ENCODE assay signal across 10 cellular contexts in genomic region chr19:43638214-43638990, GRCh38. TPM values are rescaled to one million over a fixed set of nuclear protein-coding genes. Genes with fewer than 3 reads are reported as not detected.
DNase-seq lines count a peak whose midpoint lies in the region; ATAC-seq lines count a peak whose summit lies in the region.
"Had no signal": no experiment of that assay in that cellular context is flagged by ENCODE, and none has a peak within 500 bp of the region (broad histone marks: within the 10 kb centered on the region; RNA-seq: fewer than 3 reads in every experiment).

No MANE protein-coding gene starts in this region.

- peak overlapping the region; percentile 76 for H3K4me3 Mint-ChIP-seq in activated T-cell treated with anti-CD3 and anti-CD28 coated beads, Interleukin-2, amount 50 U/mL, for 4 hours
- H3K4me3 Mint-ChIP-seq in activated CD4-positive, alpha-beta memory T cell treated with anti-CD3 and anti-CD28 coated beads for 36 hours = peak overlapping the region; percentile 69
- peak overlapping the region; percentile 71 to 78 for H3K4me3 Mint-ChIP-seq in stimulated activated naive CD8-positive, alpha-beta T cell treated with anti-CD3 and anti-CD28 coated beads, Interleukin-15, amount 100 ng/mL, for 72 hours

- no peak for DNase-seq in activated T-cell treated with anti-CD3 and anti-CD28 coated beads, Interleukin-2, amount 50 U/mL, for 4 hours
- no peak for DNase-seq in activated T-cell treated with anti-CD3 and anti-CD28 coated beads, Interleukin-2, amount 50 U/mL, for 48 hours
- no peak for DNase-seq in activated CD4-positive, alpha-beta memory T cell treated with anti-CD3 and anti-CD28 coated beads for 36 hours
- DNase-seq in stimulated activated naive CD8-positive, alpha-beta T cell treated with anti-CD3 and anti-CD28 coated beads, Interleukin-15, amount 100 ng/mL, for 72 hours = no peak
- no peak for DNase-seq in NCI-H1436 (lab: John Stamatoyannopoulos, UW)
- DNase-seq: activated CD4-positive, alpha-beta T cell treated with anti-CD3 and anti-CD28 coated beads, Interleukin-2, amount 50 U/mL, for 1 hour had no signal

- CTCF ChIA-PET in activated CD4-positive, alpha-beta memory T cell treated with anti-CD3 and anti-CD28 coated beads for 36 hours (lab: Charles Lee) = no interaction called here

- no peak overlapping the region for H3K27ac Mint-ChIP-seq in activated CD4-positive, alpha-beta memory T cell treated with anti-CD3 and anti-CD28 coated beads for 36 hours
- H3K27ac Mint-ChIP-seq in stimulated activated naive CD8-positive, alpha-beta T cell treated with anti-CD3 and anti-CD28 coated beads, Interleukin-15, amount 100 ng/mL, for 72 hours = no peak overlapping the region

- no peaks in the 10 kb centered on the region for H3K9me3 Mint-ChIP-seq in activated T-cell treated with anti-CD3 and anti-CD28 coated beads, Interleukin-2, amount 50 U/mL, for 4 hours
- H3K9me3 Mint-ChIP-seq in activated CD4-positive, alpha-beta memory T cell treated with anti-CD3 and anti-CD28 coated beads for 36 hours = no peaks in the 10 kb centered on the region
- no peaks in the 10 kb centered on the region for H3K9me3 Mint-ChIP-seq in stimulated activated naive CD8-positive, alpha-beta T cell treated with anti-CD3 and anti-CD28 coated beads, Interleukin-15, amount 100 ng/mL, for 72 hours

- peaks cover 40% of the 10 kb centered on the region for H3K27me3 Mint-ChIP-seq in activated T-cell treated with anti-CD3 and anti-CD28 coated beads, Interleukin-2, amount 50 U/mL, for 4 hours (ENCODE audit: low read depth)
- peaks cover 31% of the 10 kb centered on the region for H3K27me3 Mint-ChIP-seq in activated CD4-positive, alpha-beta memory T cell treated with anti-CD3 and anti-CD28 coated beads for 36 hours
- H3K27me3 Mint-ChIP-seq in stimulated activated naive CD8-positive, alpha-beta T cell treated with anti-CD3 and anti-CD28 coated beads, Interleukin-15, amount 100 ng/mL, for 72 hours = peaks cover 71% of the 10 kb centered on the region

- peak overlapping the region; percentile 67 for H3K4me3 ChIP-seq in iPS-11a (ENCODE audit: low read depth, low read length)

- ATAC-seq in activated T-cell treated with anti-CD3 and anti-CD28 coated beads, Interleukin-2, amount 50 U/mL, for 4 hours = no peak
- no peak for ATAC-seq in stimulated activated naive CD8-positive, alpha-beta T cell treated with anti-CD3 and anti-CD28 coated beads, Interleukin-15, amount 100 ng/mL, for 72 hours
- ATAC-seq in GM18870 (IDR thresholded peaks at IDR 0.05; ENCODE audit: unreplicated experiment) (no peak), HG03095 (IDR thresholded peaks at IDR 0.05; ENCODE audit: unreplicated experiment) (no peak)
- ATAC-seq: Panc1 had no signal

- intact Hi-C loops in activated CD4-positive, alpha-beta memory T cell treated with anti-CD3 and anti-CD28 coated beads for 36 hours (cut with micrococcal nuclease) = no loop called here

- POLR2A ChIA-PET in activated CD4-positive, alpha-beta memory T cell treated with anti-CD3 and anti-CD28 coated beads for 36 hours (lab: Charles Lee) = no interaction called here

- no peaks in the 10 kb centered on the region for H3K36me3 Mint-ChIP-seq in activated T-cell treated with anti-CD3 and anti-CD28 coated beads, Interleukin-2, amount 50 U/mL, for 4 hours (ENCODE audit: insufficient read depth)
- no peaks in the 10 kb centered on the region for H3K36me3 Mint-ChIP-seq in activated CD4-positive, alpha-beta memory T cell treated with anti-CD3 and anti-CD28 coated beads for 36 hours

- peaks cover 10% of the 10 kb centered on the region for H3K4me1 Mint-ChIP-seq in activated T-cell treated with anti-CD3 and anti-CD28 coated beads, Interleukin-2, amount 50 U/mL, for 4 hours (ENCODE audit: low read depth)
- peaks cover 14% of the 10 kb centered on the region for H3K4me1 Mint-ChIP-seq in activated CD4-positive, alpha-beta memory T cell treated with anti-CD3 and anti-CD28 coated beads for 36 hours (ENCODE audit: low read depth)
- H3K4me1 Mint-ChIP-seq in stimulated activated naive CD8-positive, alpha-beta T cell treated with anti-CD3 and anti-CD28 coated beads, Interleukin-15, amount 100 ng/mL, for 72 hours = peaks cover 28% of the 10 kb centered on the region

RNA-seq across cellular contexts. Expression of gene CADM4, which starts 1.2 kb away (rescaled TPM):
- under 1 TPM; 0.40 to 0.63 (median 0.42) TPM for total RNA-seq in activated T-cell treated with anti-CD3 and anti-CD28 coated beads, Interleukin-2, amount 50 U/mL, for 4 hours
- total RNA-seq in activated CD4-positive, alpha-beta memory T cell treated with anti-CD3 and anti-CD28 coated beads for 36 hours = under 1 TPM; 0.39 to 0.57 TPM

RNA-seq across cellular contexts. Expression of gene ZNF428, which starts 19.0 kb away (rescaled TPM):
- 10 to 100 TPM; 20.6 to 27.6 (median 25.5) TPM for total RNA-seq in activated T-cell treated with anti-CD3 and anti-CD28 coated beads, Interleukin-2, amount 50 U/mL, for 4 hours
- total RNA-seq in activated CD4-positive, alpha-beta memory T cell treated with anti-CD3 and anti-CD28 coated beads for 36 hours = 10 to 100 TPM; 11.7 to 12.5 TPM

RNA-seq across cellular contexts. Expression of gene SRRM5, which starts 26.5 kb away (rescaled TPM):
- under 1 TPM; 0.25 to 0.87 (median 0.30) TPM for total RNA-seq in activated T-cell treated with anti-CD3 and anti-CD28 coated beads, Interleukin-2, amount 50 U/mL, for 4 hours
- total RNA-seq in activated CD4-positive, alpha-beta memory T cell treated with anti-CD3 and anti-CD28 coated beads for 36 hours = under 1 TPM; 0.39 to 0.59 TPM

RNA-seq across cellular contexts. Expression of gene PLAUR, which starts 31.6 kb away (rescaled TPM):
- total RNA-seq in activated T-cell treated with anti-CD3 and anti-CD28 coated beads, Interleukin-2, amount 50 U/mL, for 4 hours = 1 to 10 TPM; 3.3 to 5.2 (median 4.7) TPM
- total RNA-seq in activated CD4-positive, alpha-beta memory T cell treated with anti-CD3 and anti-CD28 coated beads for 36 hours = 10 to 100 TPM; 14.4 to 15.1 TPM

RNA-seq across cellular contexts. Expression of gene ZNF576, which starts 42.0 kb away (rescaled TPM):
- 10 to 100 TPM; 16.6 to 22.3 (median 18.5) TPM for total RNA-seq in activated T-cell treated with anti-CD3 and anti-CD28 coated beads, Interleukin-2, amount 50 U/mL, for 4 hours
- total RNA-seq in activated CD4-positive, alpha-beta memory T cell treated with anti-CD3 and anti-CD28 coated beads for 36 hours = 10 to 100 TPM; 12.6 to 14.1 TPM
